Comparison of ENCODE assay signal across 8 cellular contexts in the genomic region with DNA sequence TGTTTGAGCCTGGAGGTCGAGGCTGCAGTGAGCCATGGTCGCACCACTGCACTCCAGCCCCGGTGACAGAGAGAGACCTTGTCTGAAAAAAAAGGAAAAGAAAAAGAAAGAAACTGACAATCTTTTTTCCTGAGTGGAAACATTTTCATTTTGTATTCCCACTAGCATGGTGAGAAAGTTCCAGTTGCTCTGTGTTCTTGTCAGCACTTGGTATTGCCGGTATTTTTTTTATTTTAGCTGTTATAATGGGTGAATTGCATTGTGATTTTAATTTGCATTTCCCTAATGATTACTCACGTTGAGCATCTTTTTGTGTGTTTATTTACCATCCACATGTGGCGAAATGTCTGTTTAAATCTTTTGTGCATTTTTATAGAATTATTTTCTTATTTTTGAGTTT.
"Had no signal": no experiment of that assay in that cellular context is flagged by ENCODE, and none has a peak within 500 bp of the region (broad histone marks: within the 10 kb centered on the region; RNA-seq: fewer than 3 reads in every experiment).

No MANE protein-coding gene starts in this region.

- DNase-seq: GDM1, GF-D8 had no signal

- FAIRE-seq: G401.6, GM12878, GM12891, GM12892, GM18507, GM19239 had no signal

- ATAC-seq: GM12878 had no signal

- H3K4me3 ChIP-seq: GM12878 had no signal
